ENCODE assay signal across 1 cellular context in genomic region chr16:83701494-83701893, GRCh38.
TF ChIP-seq lines count a peak whose summit lies in the region.

No MANE protein-coding gene starts in this region.

TF ChIP-seq in HepG2, 621 proteins besides CTCF, POLR2A, EP300 and RAD21 (continued from another document and continues in another):
- TF ChIP-seq, protein P1, sequence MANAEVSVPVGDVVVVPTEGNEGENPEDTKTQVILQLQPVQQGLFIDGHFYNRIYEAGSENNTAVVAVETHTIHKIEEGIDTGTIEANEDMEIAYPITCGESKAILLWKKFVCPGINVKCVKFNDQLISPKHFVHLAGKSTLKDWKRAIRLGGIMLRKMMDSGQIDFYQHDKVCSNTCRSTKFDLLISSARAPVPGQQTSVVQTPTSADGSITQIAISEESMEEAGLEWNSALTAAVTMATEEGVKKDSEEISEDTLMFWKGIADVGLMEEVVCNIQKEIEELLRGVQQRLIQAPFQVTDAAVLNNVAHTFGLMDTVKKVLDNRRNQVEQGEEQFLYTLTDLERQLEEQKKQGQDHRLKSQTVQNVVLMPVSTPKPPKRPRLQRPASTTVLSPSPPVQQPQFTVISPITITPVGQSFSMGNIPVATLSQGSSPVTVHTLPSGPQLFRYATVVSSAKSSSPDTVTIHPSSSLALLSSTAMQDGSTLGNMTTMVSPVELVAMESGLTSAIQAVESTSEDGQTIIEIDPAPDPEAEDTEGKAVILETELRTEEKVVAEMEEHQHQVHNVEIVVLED (CRISPR knock-in tag; IDR thresholded peaks at IDR 0.05; ENCODE audit: borderline replicate concordance) = no peak
- 0 out of 4 replicates have a peak, but pooled peaks of 1 of the 2 experiments have one; percentile 35 for TF ChIP-seq KLF16 (CRISPR knock-in tag; IDR thresholded peaks at IDR 0.05)
- TF ChIP-seq ZFX (CRISPR knock-in tag; IDR thresholded peaks at IDR 0.05; ENCODE audit: low read depth) = no peak
- no peak for TF ChIP-seq ZNF75D (CRISPR knock-in tag; IDR thresholded peaks at IDR 0.05; ENCODE audit: borderline replicate concordance)
- TF ChIP-seq, protein P2, sequence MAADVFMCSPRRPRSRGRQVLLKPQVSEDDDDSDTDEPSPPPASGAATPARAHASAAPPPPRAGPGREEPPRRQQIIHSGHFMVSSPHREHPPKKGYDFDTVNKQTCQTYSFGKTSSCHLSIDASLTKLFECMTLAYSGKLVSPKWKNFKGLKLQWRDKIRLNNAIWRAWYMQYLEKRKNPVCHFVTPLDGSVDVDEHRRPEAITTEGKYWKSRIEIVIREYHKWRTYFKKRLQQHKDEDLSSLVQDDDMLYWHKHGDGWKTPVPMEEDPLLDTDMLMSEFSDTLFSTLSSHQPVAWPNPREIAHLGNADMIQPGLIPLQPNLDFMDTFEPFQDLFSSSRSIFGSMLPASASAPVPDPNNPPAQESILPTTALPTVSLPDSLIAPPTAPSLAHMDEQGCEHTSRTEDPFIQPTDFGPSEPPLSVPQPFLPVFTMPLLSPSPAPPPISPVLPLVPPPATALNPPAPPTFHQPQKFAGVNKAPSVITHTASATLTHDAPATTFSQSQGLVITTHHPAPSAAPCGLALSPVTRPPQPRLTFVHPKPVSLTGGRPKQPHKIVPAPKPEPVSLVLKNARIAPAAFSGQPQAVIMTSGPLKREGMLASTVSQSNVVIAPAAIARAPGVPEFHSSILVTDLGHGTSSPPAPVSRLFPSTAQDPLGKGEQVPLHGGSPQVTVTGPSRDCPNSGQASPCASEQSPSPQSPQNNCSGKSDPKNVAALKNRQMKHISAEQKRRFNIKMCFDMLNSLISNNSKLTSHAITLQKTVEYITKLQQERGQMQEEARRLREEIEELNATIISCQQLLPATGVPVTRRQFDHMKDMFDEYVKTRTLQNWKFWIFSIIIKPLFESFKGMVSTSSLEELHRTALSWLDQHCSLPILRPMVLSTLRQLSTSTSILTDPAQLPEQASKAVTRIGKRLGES (CRISPR knock-in tag; IDR thresholded peaks at IDR 0.05; ENCODE audit: borderline replicate concordance) = no peak
- 0 out of 2 replicates have a peak, but pooled peaks have one; percentile 30 for TF ChIP-seq KMT2B (CRISPR knock-in tag; IDR thresholded peaks at IDR 0.05)
- peak; percentile 85; the same call in 1 of the 2 replicates for TF ChIP-seq ZBTB44 (CRISPR knock-in tag; IDR thresholded peaks at IDR 0.05)
- TF ChIP-seq HOXA9 (CRISPR knock-in tag; IDR thresholded peaks at IDR 0.05; ENCODE audit: borderline replicate concordance) = no peak
- TF ChIP-seq ASH2L (IDR thresholded peaks at IDR 0.05; ENCODE audit: insufficient read length, low read depth, low read length) = no peak
- TF ChIP-seq, protein P3, sequence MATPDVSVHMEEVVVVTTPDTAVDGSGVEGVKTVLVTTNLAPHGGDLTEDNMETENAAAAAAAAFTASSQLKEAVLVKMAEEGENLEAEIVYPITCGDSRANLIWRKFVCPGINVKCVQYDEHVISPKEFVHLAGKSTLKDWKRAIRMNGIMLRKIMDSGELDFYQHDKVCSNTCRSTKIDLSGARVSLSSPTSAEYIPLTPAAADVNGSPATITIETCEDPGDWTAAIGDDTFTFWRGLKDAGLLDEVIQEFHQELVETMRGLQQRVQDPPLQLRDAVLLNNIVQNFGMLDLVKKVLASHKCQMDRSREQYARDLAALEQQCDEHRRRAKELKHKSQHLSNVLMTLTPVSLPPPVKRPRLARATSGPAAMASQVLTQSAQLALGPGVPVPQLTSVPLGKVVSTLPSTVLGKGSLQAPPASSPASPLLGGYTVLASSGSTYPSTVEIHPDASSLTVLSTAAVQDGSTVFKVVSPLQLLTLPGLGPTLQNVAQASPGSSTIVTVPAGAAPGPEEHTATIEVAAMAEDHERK (CRISPR knock-in tag; IDR thresholded peaks at IDR 0.05; ENCODE audit: low read depth) = no peak
- no peak for TF ChIP-seq NR2F6 (IDR thresholded peaks at IDR 0.05)
- TF ChIP-seq NR2F6 (CRISPR knock-in tag; IDR thresholded peaks at IDR 0.05) = no peak
- no peak for TF ChIP-seq BHLHE40 (IDR thresholded peaks at IDR 0.05; ENCODE audit: low read length)
- 0 out of 2 replicates have a peak, but pooled peaks have one; percentile 19 for TF ChIP-seq MEF2D (CRISPR knock-in tag; IDR thresholded peaks at IDR 0.05)
- TF ChIP-seq, protein P4, sequence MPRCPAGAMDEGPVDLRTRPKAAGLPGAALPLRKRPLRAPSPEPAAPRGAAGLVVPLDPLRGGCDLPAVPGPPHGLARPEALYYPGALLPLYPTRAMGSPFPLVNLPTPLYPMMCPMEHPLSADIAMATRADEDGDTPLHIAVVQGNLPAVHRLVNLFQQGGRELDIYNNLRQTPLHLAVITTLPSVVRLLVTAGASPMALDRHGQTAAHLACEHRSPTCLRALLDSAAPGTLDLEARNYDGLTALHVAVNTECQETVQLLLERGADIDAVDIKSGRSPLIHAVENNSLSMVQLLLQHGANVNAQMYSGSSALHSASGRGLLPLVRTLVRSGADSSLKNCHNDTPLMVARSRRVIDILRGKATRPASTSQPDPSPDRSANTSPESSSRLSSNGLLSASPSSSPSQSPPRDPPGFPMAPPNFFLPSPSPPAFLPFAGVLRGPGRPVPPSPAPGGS (CRISPR knock-in tag; IDR thresholded peaks at IDR 0.05) = no peak
- TF ChIP-seq NAIF1 (CRISPR knock-in tag; IDR thresholded peaks at IDR 0.05; ENCODE audit: borderline replicate concordance) = no peak
- no peak; the same call in 1 of the 2 replicates for TF ChIP-seq ZBTB20 (CRISPR knock-in tag; IDR thresholded peaks at IDR 0.05; ENCODE audit: borderline replicate concordance, low read depth)
- TF ChIP-seq ZNF577 (CRISPR knock-in tag; IDR thresholded peaks at IDR 0.05; ENCODE audit: borderline replicate concordance, low read depth) = no peak
- TF ChIP-seq GATAD2A (CRISPR knock-in tag; IDR thresholded peaks at IDR 0.05) = no peak
- no peak for TF ChIP-seq MLLT10 (CRISPR knock-in tag; IDR thresholded peaks at IDR 0.05)
- peak; percentile 86 for TF ChIP-seq SALL1 (CRISPR knock-in tag; IDR thresholded peaks at IDR 0.05)
- TF ChIP-seq ZNF652 (CRISPR knock-in tag; IDR thresholded peaks at IDR 0.05; ENCODE audit: borderline replicate concordance, low read depth) = no peak
- TF ChIP-seq, protein P5, sequence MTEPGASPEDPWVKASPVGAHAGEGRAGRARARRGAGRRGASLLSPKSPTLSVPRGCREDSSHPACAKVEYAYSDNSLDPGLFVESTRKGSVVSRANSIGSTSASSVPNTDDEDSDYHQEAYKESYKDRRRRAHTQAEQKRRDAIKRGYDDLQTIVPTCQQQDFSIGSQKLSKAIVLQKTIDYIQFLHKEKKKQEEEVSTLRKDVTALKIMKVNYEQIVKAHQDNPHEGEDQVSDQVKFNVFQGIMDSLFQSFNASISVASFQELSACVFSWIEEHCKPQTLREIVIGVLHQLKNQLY (CRISPR knock-in tag; IDR thresholded peaks at IDR 0.05) = no peak
- TF ChIP-seq ZNF430 (CRISPR knock-in tag; IDR thresholded peaks at IDR 0.05) = no peak
- no peak for TF ChIP-seq ZNF414 (CRISPR knock-in tag; IDR thresholded peaks at IDR 0.05)
- no peak for TF ChIP-seq ZBTB42 (CRISPR knock-in tag; IDR thresholded peaks at IDR 0.05)
- no peak for TF ChIP-seq FOXO1 (CRISPR knock-in tag; IDR thresholded peaks at IDR 0.05)
- TF ChIP-seq, protein P6, sequence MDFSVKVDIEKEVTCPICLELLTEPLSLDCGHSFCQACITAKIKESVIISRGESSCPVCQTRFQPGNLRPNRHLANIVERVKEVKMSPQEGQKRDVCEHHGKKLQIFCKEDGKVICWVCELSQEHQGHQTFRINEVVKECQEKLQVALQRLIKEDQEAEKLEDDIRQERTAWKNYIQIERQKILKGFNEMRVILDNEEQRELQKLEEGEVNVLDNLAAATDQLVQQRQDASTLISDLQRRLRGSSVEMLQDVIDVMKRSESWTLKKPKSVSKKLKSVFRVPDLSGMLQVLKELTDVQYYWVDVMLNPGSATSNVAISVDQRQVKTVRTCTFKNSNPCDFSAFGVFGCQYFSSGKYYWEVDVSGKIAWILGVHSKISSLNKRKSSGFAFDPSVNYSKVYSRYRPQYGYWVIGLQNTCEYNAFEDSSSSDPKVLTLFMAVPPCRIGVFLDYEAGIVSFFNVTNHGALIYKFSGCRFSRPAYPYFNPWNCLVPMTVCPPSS (IDR thresholded peaks at IDR 0.05) = no peak
- TF ChIP-seq, protein P7, sequence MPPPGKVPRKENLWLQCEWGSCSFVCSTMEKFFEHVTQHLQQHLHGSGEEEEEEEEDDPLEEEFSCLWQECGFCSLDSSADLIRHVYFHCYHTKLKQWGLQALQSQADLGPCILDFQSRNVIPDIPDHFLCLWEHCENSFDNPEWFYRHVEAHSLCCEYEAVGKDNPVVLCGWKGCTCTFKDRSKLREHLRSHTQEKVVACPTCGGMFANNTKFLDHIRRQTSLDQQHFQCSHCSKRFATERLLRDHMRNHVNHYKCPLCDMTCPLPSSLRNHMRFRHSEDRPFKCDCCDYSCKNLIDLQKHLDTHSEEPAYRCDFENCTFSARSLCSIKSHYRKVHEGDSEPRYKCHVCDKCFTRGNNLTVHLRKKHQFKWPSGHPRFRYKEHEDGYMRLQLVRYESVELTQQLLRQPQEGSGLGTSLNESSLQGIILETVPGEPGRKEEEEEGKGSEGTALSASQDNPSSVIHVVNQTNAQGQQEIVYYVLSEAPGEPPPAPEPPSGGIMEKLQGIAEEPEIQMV (CRISPR knock-in tag; IDR thresholded peaks at IDR 0.05; ENCODE audit: low read depth) = no peak
- TF ChIP-seq DPF2 (CRISPR knock-in tag; IDR thresholded peaks at IDR 0.05; ENCODE audit: borderline replicate concordance, low read depth) = no peak
- TF ChIP-seq, protein P8, sequence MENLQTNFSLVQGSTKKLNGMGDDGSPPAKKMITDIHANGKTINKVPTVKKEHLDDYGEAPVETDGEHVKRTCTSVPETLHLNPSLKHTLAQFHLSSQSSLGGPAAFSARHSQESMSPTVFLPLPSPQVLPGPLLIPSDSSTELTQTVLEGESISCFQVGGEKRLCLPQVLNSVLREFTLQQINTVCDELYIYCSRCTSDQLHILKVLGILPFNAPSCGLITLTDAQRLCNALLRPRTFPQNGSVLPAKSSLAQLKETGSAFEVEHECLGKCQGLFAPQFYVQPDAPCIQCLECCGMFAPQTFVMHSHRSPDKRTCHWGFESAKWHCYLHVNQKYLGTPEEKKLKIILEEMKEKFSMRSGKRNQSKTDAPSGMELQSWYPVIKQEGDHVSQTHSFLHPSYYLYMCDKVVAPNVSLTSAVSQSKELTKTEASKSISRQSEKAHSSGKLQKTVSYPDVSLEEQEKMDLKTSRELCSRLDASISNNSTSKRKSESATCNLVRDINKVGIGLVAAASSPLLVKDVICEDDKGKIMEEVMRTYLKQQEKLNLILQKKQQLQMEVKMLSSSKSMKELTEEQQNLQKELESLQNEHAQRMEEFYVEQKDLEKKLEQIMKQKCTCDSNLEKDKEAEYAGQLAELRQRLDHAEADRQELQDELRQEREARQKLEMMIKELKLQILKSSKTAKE (CRISPR knock-in tag; IDR thresholded peaks at IDR 0.05; ENCODE audit: borderline replicate concordance) = no peak
- no peak for TF ChIP-seq PAXIP1 (CRISPR knock-in tag; conservative IDR thresholded peaks at IDR 0.05)
- no peak for TF ChIP-seq ZFY (CRISPR knock-in tag; IDR thresholded peaks at IDR 0.05)
- no peak for TF ChIP-seq DR1 (CRISPR knock-in tag; IDR thresholded peaks at IDR 0.05)
- TF ChIP-seq ZNF280B (CRISPR knock-in tag; IDR thresholded peaks at IDR 0.05; ENCODE audit: borderline replicate concordance) = no peak
- TF ChIP-seq PCBP1 (IDR thresholded peaks at IDR 0.05; ENCODE audit: borderline replicate concordance, low read depth, low read length) = no peak
- no peak for TF ChIP-seq RCOR2 (CRISPR knock-in tag; IDR thresholded peaks at IDR 0.05)
- TF ChIP-seq ZNF205 (CRISPR knock-in tag; IDR thresholded peaks at IDR 0.05) = no peak; the same call in 1 of the 2 replicates
- no peak for TF ChIP-seq ZFAT (CRISPR knock-in tag; conservative IDR thresholded peaks at IDR 0.05)
- TF ChIP-seq ZSCAN22 (CRISPR knock-in tag; IDR thresholded peaks at IDR 0.05) = no peak
